ENCODE assay signal across 14 cellular contexts in genomic region chr7:112072541-112073245, GRCh38.
"Had no signal": no experiment of that assay in that cellular context is flagged by ENCODE, and none has a peak within 500 bp of the region (broad histone marks: within the 10 kb centered on the region; RNA-seq: fewer than 3 reads in every experiment).

No MANE protein-coding gene starts in this region.

- H3K4me3 ChIP-seq: ascending aorta, sigmoid colon, thoracic aorta had no signal

- H3K36me3 Mint-ChIP-seq: activated CD4-positive, alpha-beta memory T cell treated with anti-CD3 and anti-CD28 coated beads for 36 hours; activated CD8-positive, alpha-beta memory T cell treated with anti-CD3 and anti-CD28 coated beads, Interleukin-2, amount 10 ng/mL, durations not matched to agents 7 days and 5 days; activated naive CD4-positive, alpha-beta T cell treated with anti-CD3 and anti-CD28 coated beads, Interleukin-2, amount 10 ng/mL, durations not matched to agents 7 days and 5 days had no signal

- H3K27ac Mint-ChIP-seq: activated CD4-positive, alpha-beta memory T cell treated with anti-CD3 and anti-CD28 coated beads for 36 hours; activated CD8-positive, alpha-beta memory T cell treated with anti-CD3 and anti-CD28 coated beads, Interleukin-2, amount 10 ng/mL, durations not matched to agents 7 days and 5 days; activated naive CD4-positive, alpha-beta T cell treated with anti-CD3 and anti-CD28 coated beads, Interleukin-2, amount 10 ng/mL, durations not matched to agents 7 days and 5 days; endodermal cell had no signal

- H3K9me3 Mint-ChIP-seq: activated CD4-positive, alpha-beta memory T cell treated with anti-CD3 and anti-CD28 coated beads for 36 hours; activated naive CD4-positive, alpha-beta T cell treated with anti-CD3 and anti-CD28 coated beads, Interleukin-2, amount 10 ng/mL, durations not matched to agents 7 days and 5 days had no signal

- H3K27ac ChIP-seq: ascending aorta, sigmoid colon, thoracic aorta, VCaP had no signal

- H3K36me3 ChIP-seq: ascending aorta, sigmoid colon, thoracic aorta had no signal

- H3K4me1 Mint-ChIP-seq: activated CD8-positive, alpha-beta memory T cell treated with anti-CD3 and anti-CD28 coated beads, Interleukin-2, amount 10 ng/mL, durations not matched to agents 7 days and 5 days; activated naive CD4-positive, alpha-beta T cell treated with anti-CD3 and anti-CD28 coated beads, Interleukin-2, amount 10 ng/mL, durations not matched to agents 7 days and 5 days had no signal

- ATAC-seq: activated CD8-positive, alpha-beta memory T cell treated with anti-CD3 and anti-CD28 coated beads, Interleukin-2, amount 10 ng/mL, durations not matched to agents 7 days and 5 days; esophagus mucosa had no signal

- H3K4me3 Mint-ChIP-seq: activated CD4-positive, alpha-beta memory T cell treated with anti-CD3 and anti-CD28 coated beads for 36 hours; activated CD8-positive, alpha-beta memory T cell treated with anti-CD3 and anti-CD28 coated beads, Interleukin-2, amount 10 ng/mL, durations not matched to agents 7 days and 5 days; activated naive CD4-positive, alpha-beta T cell treated with anti-CD3 and anti-CD28 coated beads, Interleukin-2, amount 10 ng/mL, durations not matched to agents 7 days and 5 days; endodermal cell; mesothelial cell of epicardium; neural crest cell had no signal

- H3K4me1 ChIP-seq: ascending aorta had no signal

- H3K27me3 ChIP-seq: ascending aorta, sigmoid colon had no signal

- DNase-seq: activated CD4-positive, alpha-beta memory T cell treated with anti-CD3 and anti-CD28 coated beads for 36 hours; activated CD4-positive, alpha-beta T cell treated with anti-CD3 and anti-CD28 coated beads for 1 hour; activated CD8-positive, alpha-beta memory T cell treated with anti-CD3 and anti-CD28 coated beads, Interleukin-2, amount 10 ng/mL, durations not matched to agents 7 days and 5 days; activated naive CD4-positive, alpha-beta T cell treated with anti-CD3 and anti-CD28 coated beads, Interleukin-2, amount 10 ng/mL, durations not matched to agents 7 days and 5 days; activated T-cell treated with anti-CD3 and anti-CD28 coated beads, Interleukin-2, amount 50 U/mL, for 1 hour; endodermal cell; sigmoid colon; stimulated activated CD4-positive, alpha-beta T cell treated with anti-CD3 and anti-CD28 coated beads, Interleukin-1b, Interleukin-23, amount 100 ng/mL, for 48 hours had no signal

- H3K9me3 ChIP-seq: ascending aorta, sigmoid colon had no signal
